Comparison of ENCODE assay signal across 8 cellular contexts in the genomic region with DNA sequence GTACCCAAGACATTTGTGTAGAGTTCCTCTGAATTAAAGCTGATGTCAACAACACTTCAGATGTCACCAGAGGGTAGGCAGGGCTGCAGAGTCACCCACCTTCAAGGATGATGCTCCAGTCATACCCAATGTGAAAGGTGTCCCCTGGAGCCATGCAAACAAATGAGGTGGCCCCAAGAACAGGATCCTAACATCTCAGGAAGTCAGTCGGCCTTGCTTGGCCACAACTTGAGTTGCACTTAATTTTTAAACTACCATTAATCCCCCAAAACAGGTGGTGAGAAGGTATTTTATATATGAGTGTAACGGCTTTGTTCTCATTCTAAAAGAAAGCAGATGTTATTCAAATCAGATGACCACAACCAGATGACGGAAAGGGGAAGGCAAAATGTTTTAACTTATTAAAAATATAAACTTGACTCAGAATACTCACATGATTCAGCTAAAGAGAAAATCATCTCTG. TPM values are rescaled to one million over a fixed set of nuclear protein-coding genes. Genes with fewer than 3 reads are reported as not detected.
DNase-seq lines count a peak whose midpoint lies in the region; ATAC-seq, FAIRE-seq and TF ChIP-seq lines count a peak whose summit lies in the region.

No MANE protein-coding gene starts in this region.

- peaks cover 9% of the 10 kb centered on the region for H3K9me3 Mint-ChIP-seq in dendritic cell treated with granulocyte-macrophage colony-stimulating factor and Interleukin-4, amounts not matched to agents 40 ng/mL and 50 ng/mL, for 4 days

- TF ChIP-seq POLR2A in H54 (IDR thresholded peaks at IDR 0.05; ENCODE audit: low read depth, low read length), result no peak

- H3K4me1 ChIP-seq in small intestine (ENCODE audit: control insufficient read depth in 2 of 2, insufficient read depth in 1 of 2, low read depth in 1 of 2, low read length in 1 of 2), result peaks cover 3 to 8% of the 10 kb centered on the region in 2 donors

- DNase-seq in small intestine, result no peak
- DNase-seq in H54 (ENCODE audit: insufficient read length, low spot score), result no peak
- no peak for DNase-seq in pons (ENCODE audit: low spot score)
- DNase-seq in central memory CD4-positive, alpha-beta T cell, result no peak

- peaks cover 0 to 3% of the 10 kb centered on the region in 2 donors for H3K36me3 ChIP-seq in small intestine (ENCODE audit: control insufficient read depth in 2 of 2, insufficient read depth in 2 of 2, low read length in 2 of 2)

- no peaks in the 10 kb centered on the region for H3K27me3 ChIP-seq in small intestine (ENCODE audit: control insufficient read depth in 2 of 2, insufficient read depth in 2 of 2, low read length in 2 of 2)

- 65 to 83% (median 67%) methylated on average over 3 of the region's 3 CpGs for WGBS in small intestine, 3 donors

- intact Hi-C loops in dendritic cell treated with granulocyte-macrophage colony-stimulating factor and Interleukin-4, amounts not matched to agents 40 ng/mL and 50 ng/mL, for 4 days (cut with micrococcal nuclease), result no loop called here

- H3K27ac Mint-ChIP-seq in dendritic cell treated with granulocyte-macrophage colony-stimulating factor and Interleukin-4, amounts not matched to agents 40 ng/mL and 50 ng/mL, for 4 days, result peak overlapping the region; percentile 69

- H3K36me3 Mint-ChIP-seq in dendritic cell treated with granulocyte-macrophage colony-stimulating factor and Interleukin-4, amounts not matched to agents 40 ng/mL and 50 ng/mL, for 4 days (ENCODE audit: low read depth), result no peaks in the 10 kb centered on the region

- H3K4me3 ChIP-seq in small intestine (ENCODE audit: low read depth in 1 of 2, low read length in 2 of 2), result no peak overlapping the region

- H3K27me3 Mint-ChIP-seq in dendritic cell treated with granulocyte-macrophage colony-stimulating factor and Interleukin-4, amounts not matched to agents 40 ng/mL and 50 ng/mL, for 4 days, result no peaks in the 10 kb centered on the region

- H3K4me3 Mint-ChIP-seq in dendritic cell treated with granulocyte-macrophage colony-stimulating factor and Interleukin-4, amounts not matched to agents 40 ng/mL and 50 ng/mL, for 4 days, result no peak overlapping the region

- H3K9me3 ChIP-seq in small intestine (ENCODE audit: control insufficient read depth, low read depth), result no peaks in the 10 kb centered on the region

- FAIRE-seq in small intestine (lab: Jason Lieb, UNC) (no peak), H54 (lab: Jason Lieb, UNC) (no peak)

- peaks cover 61% of the 10 kb centered on the region for H3K4me1 Mint-ChIP-seq in dendritic cell treated with granulocyte-macrophage colony-stimulating factor and Interleukin-4, amounts not matched to agents 40 ng/mL and 50 ng/mL, for 4 days (ENCODE audit: low read depth)

- H3K27ac ChIP-seq in small intestine (ENCODE audit: low read depth in 1 of 2, low read length in 1 of 2), result peak overlapping the region in 1 of 2 donors; percentile 55

- ATAC-seq in GM18508 (IDR thresholded peaks at IDR 0.05; ENCODE audit: insufficient read depth, unreplicated experiment) (peak; percentile 34), GM21515 (IDR thresholded peaks at IDR 0.05; ENCODE audit: unreplicated experiment) (peak; percentile 46), HG03521 (IDR thresholded peaks at IDR 0.05; ENCODE audit: unreplicated experiment) (peak; percentile 42)

RNA-seq across cellular contexts. Expression of a gene that starts 21.1 kb away (rescaled TPM):
- polyA plus RNA-seq in small intestine, result 100 to 1,000 TPM; 154 to 226 (median 169) TPM

RNA-seq across cellular contexts. Expression of a gene that starts 40.4 kb away (rescaled TPM):
- 1 to 10 TPM in 2 of 3 donors, under 1 TPM in 1; 0.22 to 3.6 (median 1.1) TPM for polyA plus RNA-seq in small intestine
